ENCODE assay signal across 8 cellular contexts in the genomic region with DNA sequence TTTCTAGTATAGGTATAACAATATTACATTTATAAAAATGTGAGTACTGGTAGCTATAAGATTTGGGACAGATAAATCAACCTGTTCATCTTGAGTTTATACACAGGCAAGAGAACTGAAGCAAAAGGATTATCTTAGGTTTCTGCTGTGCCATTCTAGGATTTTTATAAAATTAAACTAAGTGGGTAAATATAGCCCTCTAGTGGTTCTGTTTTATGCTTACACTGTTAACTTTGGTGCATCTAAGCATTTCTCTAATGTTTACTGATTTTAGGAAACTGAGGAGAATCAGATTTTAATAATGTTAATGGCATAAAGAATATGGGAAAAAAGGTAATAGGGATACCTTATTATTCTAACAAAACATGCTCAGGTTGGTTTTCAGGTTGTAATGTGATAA. TPM values are rescaled to one million over a fixed set of nuclear protein-coding genes. Genes with fewer than 3 reads are reported as not detected.
DNase-seq lines count a peak whose midpoint lies in the region; ATAC-seq and TF ChIP-seq lines count a peak whose summit lies in the region.
"Had no signal": no experiment of that assay in that cellular context is flagged by ENCODE, and none has a peak within 500 bp of the region (broad histone marks: within the 10 kb centered on the region; RNA-seq: fewer than 3 reads in every experiment).

No MANE protein-coding gene starts in this region.

- ATAC-seq in HCT116 (peak; percentile 66), thoracic aorta (ENCODE audit: insufficient number of reproducible peaks, low FRiP score, low read depth) (no peak)

- H2AFZ ChIP-seq in HCT116 (ENCODE audit: low read depth, low read length, poor library complexity, severe bottlenecking), result no peak overlapping the region

- BruUV-seq in HCT116 (replicated peaks; lab: Mats Ljungman, UMichigan), result no TSS peak

- H3K4me1 ChIP-seq in HCT116 (ENCODE audit: control insufficient read depth in 1 of 2, insufficient read depth in 2 of 2, low read length in 2 of 2) (no peaks in the 10 kb centered on the region), thoracic aorta (ENCODE audit: control insufficient read depth in 1 of 2, low read depth in 2 of 2) (no peaks in the 10 kb centered on the region)

- no peaks in the 10 kb centered on the region for H3K9me3 ChIP-seq in HCT116 (ENCODE audit: control insufficient read depth in 1 of 2, insufficient read depth in 1 of 2, low read depth in 1 of 2, low read length in 2 of 2)
- H3K9me3 ChIP-seq in thoracic aorta, result no peaks in the 10 kb centered on the region

- intact Hi-C loops in HCT116 (cut with micrococcal nuclease), result loop anchor here (1.0 to 5.0 kb wide), 2 partner anchors 151 to 399 kb away; no protein-coding TSS in a partner anchor

- CTCF ChIA-PET in GM10248 (lab: Yijun Ruan, JAX), result interaction anchor here (0.6 to 4.7 kb wide), 12 partner anchors 10 to 413 kb away, joined by 3 to 27 read pairs (median 3); a partner anchor contains a TSS
- CTCF ChIA-PET in HCT116 (lab: Charles Lee), result interaction anchor here (1.4 to 2.8 kb wide), 2 partner anchors 12 to 152 kb away, joined by 3 to 6 read pairs; no protein-coding TSS in a partner anchor

- H3K27me3 ChIP-seq in HCT116 (ENCODE audit: insufficient read depth, low read length) (no peaks in the 10 kb centered on the region), thoracic aorta (replicated peaks; ENCODE audit: insufficient read depth) (no peaks in the 10 kb centered on the region)

- H3K36me3 ChIP-seq in HCT116 (ENCODE audit: control insufficient read depth in 1 of 2, insufficient read depth in 2 of 2, low read length in 2 of 2) (peaks cover 25 to 38% of the 10 kb centered on the region in 2 experiments), thoracic aorta (no peaks in the 10 kb centered on the region)

- POLR2A ChIA-PET in GM10248 (lab: Yijun Ruan, JAX), result no interaction called here
- POLR2A ChIA-PET in HCT116 (lab: Charles Lee), result no interaction called here

- no peak overlapping the region for H3K4me2 ChIP-seq in HCT116 (ENCODE audit: low read length)

- TF ChIP-seq CTCF in GM10248 (IDR thresholded peaks at IDR 0.05; ENCODE audit: control extremely low read depth, extremely low read depth, low read depth, missing control alignments) (peak; percentile 37), HCT116 (IDR thresholded peaks at IDR 0.05 in 2 of 3, conservative IDR thresholded peaks at IDR 0.05 in 1 of 3; ENCODE audit: borderline replicate concordance in 1 of 3, insufficient read depth in 1 of 3, low read depth in 2 of 3, low read length in 2 of 3) (peak; percentile 41 to 67 (median 45); a peak in 4 of 6 replicates), foreskin fibroblast (IDR thresholded peaks at IDR 0.05; ENCODE audit: low read depth, low read length) (peak; percentile 48), thoracic aorta (IDR thresholded peaks at IDR 0.05) (peak; percentile 51)

- H3K4me3 ChIP-seq in HCT116 (replicated peaks in 1 of 2; ENCODE audit: low read depth in 1 of 2, low read length in 2 of 2), result no peak overlapping the region
- no peak overlapping the region for H3K4me3 ChIP-seq in foreskin fibroblast (ENCODE audit: low read depth in 1 of 2, low read length in 2 of 2)
- H3K4me3 ChIP-seq in thoracic aorta, result no peak overlapping the region

- peak; percentile 62 for TF ChIP-seq RAD21 in HCT116 (IDR thresholded peaks at IDR 0.05; ENCODE audit: low read depth)

- DNase-seq in GM10248 (ENCODE audit: extremely low spot score) (peak; percentile 18), HCT116 (ENCODE audit: low read depth, low spot score) (no peak), RPMI8226 (peak; percentile 4), foreskin fibroblast (peak in 1 of 2 donors; percentile 33), thoracic aorta (ENCODE audit: low spot score) (no peak), foreskin melanocyte (no peak), NCI-H128 (lab: John Stamatoyannopoulos, UW; ENCODE audit: unreplicated experiment) (no peak)
- DNase-seq: naive B cell had no signal

- no peaks in the 10 kb centered on the region for H4K20me1 ChIP-seq in HCT116 (ENCODE audit: insufficient read depth)

- RAD21 ChIA-PET in HCT116 (lab: Charles Lee; ENCODE audit: low non-redundant PET in 1 of 2, low total read pairs in 2 of 2, uncharacterized antibody in 2 of 2, unreplicated experiment in 2 of 2), result no interaction called here

- no peak for TF ChIP-seq POLR2A in HCT116 (IDR thresholded peaks at IDR 0.05; ENCODE audit: borderline replicate concordance, extremely low read depth, insufficient read depth, insufficient read length)

- H3K79me2 ChIP-seq in HCT116 (ENCODE audit: insufficient read depth, low read length), result no peaks in the 10 kb centered on the region; the same call in 1 of the 2 replicates

- H3K27ac ChIP-seq in HCT116 (ENCODE audit: low read depth, low read length) (no peak overlapping the region), thoracic aorta (no peak overlapping the region)

- no peak overlapping the region for H3K9ac ChIP-seq in HCT116 (ENCODE audit: low read length)

- H3K9me2 ChIP-seq in HCT116 (ENCODE audit: insufficient read depth), result no peaks in the 10 kb centered on the region

TF ChIP-seq in HCT116, 20 proteins besides CTCF, POLR2A, EP300 and RAD21:
- TF ChIP-seq POLR2AphosphoS5 (IDR thresholded peaks at IDR 0.05; ENCODE audit: low read depth, low read length), result no peak
- TF ChIP-seq, protein P1, sequence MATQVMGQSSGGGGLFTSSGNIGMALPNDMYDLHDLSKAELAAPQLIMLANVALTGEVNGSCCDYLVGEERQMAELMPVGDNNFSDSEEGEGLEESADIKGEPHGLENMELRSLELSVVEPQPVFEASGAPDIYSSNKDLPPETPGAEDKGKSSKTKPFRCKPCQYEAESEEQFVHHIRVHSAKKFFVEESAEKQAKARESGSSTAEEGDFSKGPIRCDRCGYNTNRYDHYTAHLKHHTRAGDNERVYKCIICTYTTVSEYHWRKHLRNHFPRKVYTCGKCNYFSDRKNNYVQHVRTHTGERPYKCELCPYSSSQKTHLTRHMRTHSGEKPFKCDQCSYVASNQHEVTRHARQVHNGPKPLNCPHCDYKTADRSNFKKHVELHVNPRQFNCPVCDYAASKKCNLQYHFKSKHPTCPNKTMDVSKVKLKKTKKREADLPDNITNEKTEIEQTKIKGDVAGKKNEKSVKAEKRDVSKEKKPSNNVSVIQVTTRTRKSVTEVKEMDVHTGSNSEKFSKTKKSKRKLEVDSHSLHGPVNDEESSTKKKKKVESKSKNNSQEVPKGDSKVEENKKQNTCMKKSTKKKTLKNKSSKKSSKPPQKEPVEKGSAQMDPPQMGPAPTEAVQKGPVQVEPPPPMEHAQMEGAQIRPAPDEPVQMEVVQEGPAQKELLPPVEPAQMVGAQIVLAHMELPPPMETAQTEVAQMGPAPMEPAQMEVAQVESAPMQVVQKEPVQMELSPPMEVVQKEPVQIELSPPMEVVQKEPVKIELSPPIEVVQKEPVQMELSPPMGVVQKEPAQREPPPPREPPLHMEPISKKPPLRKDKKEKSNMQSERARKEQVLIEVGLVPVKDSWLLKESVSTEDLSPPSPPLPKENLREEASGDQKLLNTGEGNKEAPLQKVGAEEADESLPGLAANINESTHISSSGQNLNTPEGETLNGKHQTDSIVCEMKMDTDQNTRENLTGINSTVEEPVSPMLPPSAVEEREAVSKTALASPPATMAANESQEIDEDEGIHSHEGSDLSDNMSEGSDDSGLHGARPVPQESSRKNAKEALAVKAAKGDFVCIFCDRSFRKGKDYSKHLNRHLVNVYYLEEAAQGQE (IDR thresholded peaks at IDR 0.05; ENCODE audit: low read depth), result no peak
- no peak for TF ChIP-seq SRF (IDR thresholded peaks at IDR 0.05; ENCODE audit: low read depth)
- no peak for TF ChIP-seq TCF7L2 (IDR thresholded peaks at IDR 0.05; ENCODE audit: borderline replicate concordance, extremely low read depth, insufficient read depth, insufficient read length)
- TF ChIP-seq EGR1 (IDR thresholded peaks at IDR 0.05; ENCODE audit: low read depth), result no peak
- TF ChIP-seq JUND (IDR thresholded peaks at IDR 0.05), result no peak

RNA-seq across cellular contexts. Expression of a gene that starts 1.1 kb away (rescaled TPM):
- 0.42 TPM for total RNA-seq in HCT116 (2021; ENCODE audit: unreplicated experiment)
- not detected in 2 replicates for polyA plus RNA-seq in HCT116 (2012)
- 1 to 10 TPM in 1 of 2 donors, not detected in 1; 1.2 TPM for total RNA-seq in thoracic aorta

RNA-seq across cellular contexts. Expression of a gene that starts 11.2 kb away (rescaled TPM):
- total RNA-seq in HCT116 (2021; ENCODE audit: unreplicated experiment) (40.6 TPM), thoracic aorta (1 to 10 TPM; 4.9 to 8.7 TPM)
- polyA plus RNA-seq in HCT116 (2012), result 29.5 and 34.3 TPM in 2 replicates

RNA-seq across cellular contexts. Expression of a gene that starts 21.2 kb away (rescaled TPM):
- total RNA-seq in HCT116 (2021; ENCODE audit: unreplicated experiment), result 0.47 TPM
- 0.09 and 0.10 TPM in 2 replicates for polyA plus RNA-seq in HCT116 (2012)
- total RNA-seq in thoracic aorta, result 1 to 10 TPM in 1 of 2 donors, under 1 TPM in 1; 0.85 to 1.4 TPM

RNA-seq across cellular contexts. Expression of a gene that starts 24.9 kb away (rescaled TPM):
- total RNA-seq in HCT116 (2021; ENCODE audit: unreplicated experiment) (0.84 TPM), thoracic aorta (10 to 100 TPM in 1 of 2 donors, 1 to 10 TPM in 1; 2.2 to 20.5 TPM)
- polyA plus RNA-seq in HCT116 (2012), result 0.06 and 0.16 TPM in 2 replicates

Comparison
In these comparisons a context has a peak if more than half of its experiments do, and no peak if none do; other contexts are left out.
1. DNase-seq: peak in GM10248 (single experiment) and RPMI8226 (single experiment); none in HCT116 (single experiment), thoracic aorta (single experiment), foreskin melanocyte (single experiment) and NCI-H128 (single experiment).
2. Peak in every context shown above with its lines, with median percentiles within 50 percentile points of each other: CTCF ChIP-seq.